ENCODE assay signal across 21 cellular contexts in genomic region chr9:135775911-135776310, GRCh38.
"Had no signal": no experiment of that assay in that cellular context is flagged by ENCODE, and none has a peak within 500 bp of the region (broad histone marks: within the 10 kb centered on the region; RNA-seq: fewer than 3 reads in every experiment).

No MANE protein-coding gene starts in this region.

- DNase-seq: colonic mucosa; cortex of kidney; effector CD8-positive, alpha-beta T cell; effector memory CD8-positive, alpha-beta T cell; endodermal cell; erythroblast; esophagus squamous epithelium; foreskin fibroblast; foreskin melanocyte; gastrocnemius medialis; glutamatergic neuron; head of caudate nucleus; heart right ventricle; hippocampal formation; left cardiac atrium; left lung; left ventricle myocardium superior; lower lobe of right lung; mesenchymal stem cell; mucosa of descending colon; naive B cell had no signal

- H3K4me3 ChIP-seq: colonic mucosa, esophagus squamous epithelium, gastrocnemius medialis, heart right ventricle, left lung, lower lobe of right lung, mucosa of descending colon had no signal

- H3K36me3 ChIP-seq: colonic mucosa, esophagus squamous epithelium, gastrocnemius medialis, heart right ventricle, left lung, lower lobe of right lung had no signal

- H3K27me3 ChIP-seq: colonic mucosa, gastrocnemius medialis had no signal
